8 cellular contexts compared by ENCODE assay signal in genomic region chr11:19953909-19954308, GRCh38.
A peak's percentile ranks its signal among the peaks of the same experiment; 100 is the strongest.
DNase-seq lines count a peak whose midpoint lies in the region; ATAC-seq, FAIRE-seq and TF ChIP-seq lines count a peak whose summit lies in the region.

No MANE protein-coding gene starts in this region.

- peak; percentile 40 to 46 for TF ChIP-seq CTCF in brain (conservative IDR thresholded peaks at IDR 0.05)

- H3K36me3 Mint-ChIP-seq in brain = peaks cover 9% of the 10 kb centered on the region

- intact Hi-C loops in sciatic nerve (cut with DNase I) = no loop called here

- H3K4me1 Mint-ChIP-seq in brain = peaks cover 41% of the 10 kb centered on the region

- peaks cover 6% of the 10 kb centered on the region for H3K27me3 Mint-ChIP-seq in brain

- FAIRE-seq in GM19239 (lab: Jason Lieb, UNC) = no peak

- DNase-seq in COR-L47 (lab: John Stamatoyannopoulos, UW) (peak; percentile 21), NAMALWA (ENCODE audit: low spot score) (peak; percentile 11), islet precursor cell (peak; percentile 81), sciatic nerve (ENCODE audit: low spot score) (no peak), GM19239 (ENCODE audit: insufficient read length, low spot score) (no peak)

- ATAC-seq in GM21423 (IDR thresholded peaks at IDR 0.05; ENCODE audit: unreplicated experiment) = no peak
- no peak for ATAC-seq in HG03108 (IDR thresholded peaks at IDR 0.05; ENCODE audit: unreplicated experiment)
- no peak for ATAC-seq in sciatic nerve

- H3K4me3 Mint-ChIP-seq in brain = peak overlapping the region in 1 of 5 experiments; percentile 28

- no peaks in the 10 kb centered on the region for H3K9me3 Mint-ChIP-seq in brain

- peak overlapping the region in 4 of 5 experiments; percentile 44 to 94 (median 84) for H3K27ac Mint-ChIP-seq in brain

Comparison
In these comparisons a context has a peak if more than half of its experiments do, and no peak if none do; other contexts are left out.
1. DNase-seq: peak in COR-L47 (single experiment), NAMALWA (single experiment) and islet precursor cell (single experiment); none in sciatic nerve (single experiment) and GM19239 (single experiment).